16 cellular contexts compared by ENCODE assay signal in the genomic region with DNA sequence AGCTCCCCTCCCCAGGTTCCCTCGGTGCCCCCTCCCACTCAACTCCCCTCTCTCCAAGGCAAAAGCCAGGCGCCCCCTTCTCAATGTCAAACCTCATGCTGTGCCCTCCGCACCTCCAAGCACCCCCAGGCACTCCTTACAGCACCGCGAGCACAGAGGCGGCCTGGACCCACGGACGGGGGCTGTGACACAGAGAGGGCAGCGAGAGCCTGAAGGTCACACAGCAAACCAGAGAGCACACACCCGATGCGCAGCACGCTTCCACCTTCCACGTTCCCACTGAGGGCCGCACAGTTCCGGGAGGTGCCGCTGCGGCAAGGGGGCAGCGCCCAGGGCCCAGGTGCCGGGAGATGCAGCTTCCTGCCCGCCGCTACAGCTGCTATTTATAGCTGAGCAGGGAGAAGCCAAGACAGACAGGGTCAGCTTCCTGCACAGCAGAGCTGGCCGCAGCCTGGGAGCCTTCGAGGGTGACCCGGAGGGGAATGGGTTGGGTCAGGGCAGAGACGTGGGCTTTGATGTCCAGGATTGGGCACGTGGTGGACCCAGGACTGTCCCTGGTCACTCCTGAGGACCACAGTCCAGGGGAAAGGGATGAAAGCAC. TPM values are rescaled to one million over a fixed set of nuclear protein-coding genes. Genes with fewer than 3 reads are reported as not detected.
A peak's percentile ranks its signal among the peaks of the same experiment; 100 is the strongest.
DNase-seq lines count a peak whose midpoint lies in the region; ATAC-seq and TF ChIP-seq lines count a peak whose summit lies in the region.
"Had no signal": no experiment of that assay in that cellular context is flagged by ENCODE, and none has a peak within 500 bp of the region (broad histone marks: within the 10 kb centered on the region; RNA-seq: fewer than 3 reads in every experiment).

No MANE protein-coding gene starts in this region.

- no peak overlapping the region for H2AFZ ChIP-seq in osteoblast (ENCODE audit: low read length)
- H2AFZ ChIP-seq: GM23248 had no signal

- H3K27ac ChIP-seq in CD4-positive, alpha-beta T cell (ENCODE audit: low read depth, low read length), result no peak overlapping the region
- no peak overlapping the region for H3K27ac ChIP-seq in osteoblast (ENCODE audit: low read depth, low read length)
- H3K27ac ChIP-seq: GM23248 had no signal

- POLR2A ChIA-PET in CD4-positive, alpha-beta T cell (lab: Charles Lee), result interaction anchor here (1.9 kb wide), 1 partner anchor 12 kb away, joined by 7 read pairs; no protein-coding TSS in a partner anchor

- no peak overlapping the region for H3K4me2 ChIP-seq in osteoblast (ENCODE audit: insufficient read depth, low read length)

- H3K4me1 Mint-ChIP-seq in CD4-positive, alpha-beta T cell (ENCODE audit: low read depth), result peaks cover 70% of the 10 kb centered on the region
- peaks cover 45 to 51% of the 10 kb centered on the region in 2 donors for H3K4me1 Mint-ChIP-seq in effector memory CD8-positive, alpha-beta T cell (ENCODE audit: low read depth in 2 of 2)

- no peaks in the 10 kb centered on the region for H3K27me3 Mint-ChIP-seq in CD4-positive, alpha-beta T cell
- H3K27me3 Mint-ChIP-seq in effector memory CD8-positive, alpha-beta T cell, result no peaks in the 10 kb centered on the region
- H3K27me3 Mint-ChIP-seq: activated CD4-positive, alpha-beta T cell treated with anti-CD3 and anti-CD28 coated beads, Interleukin-2, amount 10 ng/mL, durations not matched to agents 24 days and 14 days had no signal

- no peaks in the 10 kb centered on the region for H3K9me3 Mint-ChIP-seq in CD4-positive, alpha-beta T cell
- H3K9me3 Mint-ChIP-seq in effector memory CD8-positive, alpha-beta T cell, result no peaks in the 10 kb centered on the region
- H3K9me3 Mint-ChIP-seq: activated CD4-positive, alpha-beta T cell treated with anti-CD3 and anti-CD28 coated beads, Interleukin-2, amount 10 ng/mL, durations not matched to agents 24 days and 14 days had no signal

- peak; percentile 63 for ATAC-seq in CD4-positive, alpha-beta T cell (ENCODE audit: poor library complexity)
- no peak for ATAC-seq in effector memory CD8-positive, alpha-beta T cell (replicated peaks)
- no peak for ATAC-seq in GM19467 (IDR thresholded peaks at IDR 0.05; ENCODE audit: unreplicated experiment)

- no peaks in the 10 kb centered on the region for H3K27me3 ChIP-seq in CD4-positive, alpha-beta T cell (ENCODE audit: control insufficient read depth, insufficient read depth, low read length)
- no peaks in the 10 kb centered on the region for H3K27me3 ChIP-seq in osteoblast (ENCODE audit: insufficient read depth, low read length)
- H3K27me3 ChIP-seq: dorsolateral prefrontal cortex had no signal

- no peak for DNase-seq in CD4-positive, alpha-beta T cell
- DNase-seq in Kasumi-1 (lab: John Stamatoyannopoulos, UW) (peak; percentile 9 to 10), osteoblast (ENCODE audit: insufficient read length, low spot score, missing footprints) (peak; percentile 79), NCI-H1092 treated with DMSO at 0.1 percent for 48 hours (lab: John Stamatoyannopoulos, UW) (no peak), D341Med (ENCODE audit: low spot score) (no peak)
- no peak for DNase-seq in effector memory CD8-positive, alpha-beta T cell
- DNase-seq in stimulated activated CD4-positive, alpha-beta T cell treated with anti-CD3 and anti-CD28 coated beads, Interleukin-4, amount 100 ng/mL, for 1 hour, result no peak
- DNase-seq: activated CD4-positive, alpha-beta T cell treated with anti-CD3 and anti-CD28 coated beads, Interleukin-2, amount 10 ng/mL, durations not matched to agents 24 days and 14 days; dorsolateral prefrontal cortex; GM23248; kidney glomerular epithelial cell; NCI-H1694; NK-92 treated with Interleukin-12 subunit alpha and Interleukin-12 subunit beta, amount 100 ng/mL, for 24 hours; nucleus accumbens; stimulated activated naive CD4-positive, alpha-beta T cell treated with Interleukin-2 at 50 U/mL for 16 hours had no signal

- H4K20me1 ChIP-seq in osteoblast (ENCODE audit: insufficient read depth, low read length), result peaks cover 83% of the 10 kb centered on the region

- TF ChIP-seq CTCF in CD4-positive, alpha-beta T cell (IDR thresholded peaks at IDR 0.05), result no peak
- no peak for TF ChIP-seq CTCF in osteoblast (IDR thresholded peaks at IDR 0.05; ENCODE audit: extremely low read depth, low read depth, low read length)

- H3K4me3 Mint-ChIP-seq in CD4-positive, alpha-beta T cell, result peak overlapping the region; percentile 67
- peak overlapping the region; percentile 2 to 15 for H3K4me3 Mint-ChIP-seq in effector memory CD8-positive, alpha-beta T cell
- H3K4me3 Mint-ChIP-seq: activated CD4-positive, alpha-beta T cell treated with anti-CD3 and anti-CD28 coated beads, Interleukin-2, amount 10 ng/mL, durations not matched to agents 24 days and 14 days had no signal

- H3K27ac Mint-ChIP-seq in CD4-positive, alpha-beta T cell, result peak overlapping the region; percentile 33
- no peak overlapping the region for H3K27ac Mint-ChIP-seq in effector memory CD8-positive, alpha-beta T cell
- H3K27ac Mint-ChIP-seq: activated CD4-positive, alpha-beta T cell treated with anti-CD3 and anti-CD28 coated beads, Interleukin-2, amount 10 ng/mL, durations not matched to agents 24 days and 14 days had no signal

- H3K79me2 ChIP-seq in osteoblast (ENCODE audit: insufficient read depth, low read length), result peaks cover 99% of the 10 kb centered on the region

- H3K9me3 ChIP-seq in CD4-positive, alpha-beta T cell (ENCODE audit: control insufficient read depth, low read length), result no peaks in the 10 kb centered on the region
- no peaks in the 10 kb centered on the region for H3K9me3 ChIP-seq in osteoblast (ENCODE audit: low read depth, low read length)

- H3K36me3 ChIP-seq in osteoblast (ENCODE audit: insufficient read depth, low read length), result no peaks in the 10 kb centered on the region

- H3K4me1 ChIP-seq in osteoblast (ENCODE audit: insufficient read depth, low read length), result peaks cover 21% of the 10 kb centered on the region

- H3K4me3 ChIP-seq in osteoblast (ENCODE audit: insufficient read depth, low read length), result no peak overlapping the region
- H3K4me3 ChIP-seq: GM23248 had no signal

- CTCF ChIA-PET in CD4-positive, alpha-beta T cell (lab: Charles Lee), result no interaction called here

- H3K36me3 Mint-ChIP-seq in CD4-positive, alpha-beta T cell (ENCODE audit: low read depth), result no peaks in the 10 kb centered on the region
- peaks cover 6% of the 10 kb centered on the region for H3K36me3 Mint-ChIP-seq in effector memory CD8-positive, alpha-beta T cell (ENCODE audit: insufficient read depth)

- intact Hi-C loops in CD4-positive, alpha-beta T cell (cut with DNase I, micrococcal nuclease), result loop anchor here (2.0 to 5.0 kb wide), 3 partner anchors 167 to 216 kb away; no protein-coding TSS in a partner anchor

RNA-seq across cellular contexts. Expression of gene NCOR2, which starts 12.9 kb away (rescaled TPM):
- total RNA-seq in CD4-positive, alpha-beta T cell, result 100 to 1,000 TPM; 133 to 140 TPM
- 45.2 and 47.1 TPM in 2 replicates for total RNA-seq in osteoblast

Comparison
In these comparisons a context has a peak if more than half of its experiments do, and no peak if none do; other contexts are left out.
1. DNase-seq: peak in Kasumi-1 (2 of 2) and osteoblast (single experiment); none in CD4-positive, alpha-beta T cell (0 of 10), effector memory CD8-positive, alpha-beta T cell (0 of 3), NCI-H1092 treated with DMSO at 0.1 percent for 48 hours (single experiment), stimulated activated CD4-positive, alpha-beta T cell treated with anti-CD3 and anti-CD28 coated beads, Interleukin-4, amount 100 ng/mL, for 1 hour (single experiment) and D341Med (single experiment).